ENCODE assay signal across 30 cellular contexts in the genomic region with DNA sequence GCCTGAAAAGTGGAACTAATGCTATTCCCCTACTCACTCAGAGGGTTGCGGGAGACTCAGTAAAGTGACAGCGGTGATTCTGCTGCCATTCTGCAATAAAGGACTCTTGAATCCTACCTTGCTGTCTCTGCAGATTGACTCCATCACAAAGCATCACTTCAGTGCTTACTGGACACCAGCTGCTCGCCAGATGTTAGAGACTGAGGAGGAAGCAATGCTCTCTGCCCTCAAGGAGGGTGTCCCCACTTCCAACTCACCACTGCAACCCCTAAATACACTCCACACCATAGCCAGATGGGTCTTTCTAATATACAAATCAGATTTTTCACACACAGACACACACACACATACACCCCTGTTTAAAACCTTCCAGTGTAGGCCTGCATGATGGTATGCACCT. TPM values are rescaled to one million over a fixed set of nuclear protein-coding genes. Genes with fewer than 3 reads are reported as not detected.
A peak's percentile ranks its signal among the peaks of the same experiment; 100 is the strongest.
DNase-seq lines count a peak whose midpoint lies in the region; ATAC-seq, FAIRE-seq and TF ChIP-seq lines count a peak whose summit lies in the region.
"Had no signal": no experiment of that assay in that cellular context is flagged by ENCODE, and none has a peak within 500 bp of the region (broad histone marks: within the 10 kb centered on the region; RNA-seq: fewer than 3 reads in every experiment).

No MANE protein-coding gene starts in this region.

- no peak overlapping the region for H3K23ac ChIP-seq in H9 (ENCODE audit: insufficient read length, low read depth, low read length)

- H3T11ph ChIP-seq in H9 (ENCODE audit: low read length): no peak overlapping the region

- intact Hi-C loops in kidney (cut with DNase I): no loop called here

- no peak overlapping the region for H3K4me2 ChIP-seq in H9 (ENCODE audit: insufficient read depth, insufficient read length, low read length)
- H3K4me2 ChIP-seq: BLaER1 treated with 17β-estradiol and CSF1 and Interleukin-3, amounts not matched to agents 10 nM and 100 nM; PC-9 had no signal

- no peak for FAIRE-seq in kidney (lab: Jason Lieb, UNC)
- FAIRE-seq: A204.1, GM12891, HepG2 had no signal

- no peaks in the 10 kb centered on the region for H3K4me1 ChIP-seq in H9 (ENCODE audit: insufficient read depth, low read length)
- H3K4me1 ChIP-seq in kidney (ENCODE audit: control insufficient read depth in 1 of 2, insufficient read depth in 1 of 2, low read depth in 1 of 2, low read length in 2 of 2): no peaks in the 10 kb centered on the region
- H3K4me1 ChIP-seq: SJSA1 had no signal

- no peak overlapping the region for H3K4me3 ChIP-seq in fibroblast of villous mesenchyme (ENCODE audit: low read depth, low read length)
- H3K4me3 ChIP-seq in kidney (ENCODE audit: low read length in 2 of 2): no peak overlapping the region
- H3K4me3 ChIP-seq: BLaER1 treated with 17β-estradiol and CSF1 and Interleukin-3, amounts not matched to agents 10 nM and 100 nM; PC-9; SJSA1 had no signal

- no peak overlapping the region for H3K9ac ChIP-seq in H9 (ENCODE audit: extremely low read depth, insufficient read length, low read length)
- H3K9ac ChIP-seq in kidney (ENCODE audit: low read length in 2 of 2): no peak overlapping the region
- H3K9ac ChIP-seq: BLaER1 treated with 17β-estradiol and CSF1 and Interleukin-3, amounts not matched to agents 10 nM and 100 nM had no signal

- ATAC-seq in SK-N-SH treated with all-trans-retinoic acid at 6 μM for 48 hours (no peak), GM21737 (IDR thresholded peaks at IDR 0.05; ENCODE audit: unreplicated experiment) (no peak)
- ATAC-seq: HepG2 had no signal

- H3K56ac ChIP-seq in H9 (ENCODE audit: insufficient read length, low read depth, low read length): no peak overlapping the region

- H3K36me3 ChIP-seq in kidney (ENCODE audit: control insufficient read depth in 1 of 2, insufficient read depth in 2 of 2, low read length in 2 of 2): no peaks in the 10 kb centered on the region
- H3K36me3 ChIP-seq: SJSA1 had no signal

- no peaks in the 10 kb centered on the region for H3K9me3 ChIP-seq in H9 (ENCODE audit: control insufficient read depth, low read depth, low read length)
- no peaks in the 10 kb centered on the region for H3K9me3 ChIP-seq in kidney (ENCODE audit: control insufficient read depth in 1 of 2, low read length in 2 of 2)
- H3K9me3 ChIP-seq: SJSA1 had no signal

- peak overlapping the region; percentile 75; the same call in 1 of the 2 replicates for H3K14ac ChIP-seq in H9 (ENCODE audit: insufficient read depth, low read length)

- no peak overlapping the region for H2AK5ac ChIP-seq in H9 (ENCODE audit: insufficient read length, low read length)

- H3K4me1 Mint-ChIP-seq in H9: peaks cover 10 to 27% of the 10 kb centered on the region in 2 experiments; a peak in 3 of 4 replicates

- peaks cover 0 to 3% of the 10 kb centered on the region in 2 experiments; a peak in 1 of 5 replicates for H3K9me3 Mint-ChIP-seq in H9

- no peaks in the 10 kb centered on the region for H3K23me2 ChIP-seq in H9 (ENCODE audit: insufficient read length, low read depth, low read length, poor library complexity, severe bottlenecking)

- no peak overlapping the region for H2BK120ac ChIP-seq in H9 (ENCODE audit: low read depth, low read length, poor library complexity, severe bottlenecking)

- no peak overlapping the region for H3K18ac ChIP-seq in H9 (ENCODE audit: insufficient read length, low read depth, low read length)

- no peak overlapping the region for H3K27ac Mint-ChIP-seq in H9

- peaks cover 11% of the 10 kb centered on the region; the same call in 1 of the 2 replicates for H3K27me3 Mint-ChIP-seq in H9 (ENCODE audit: low read depth)
- H3K27me3 Mint-ChIP-seq: CD4-positive, alpha-beta memory T cell had no signal

- H3K27ac ChIP-seq in H9 (ENCODE audit: insufficient read length, low read depth, low read length): no peak overlapping the region
- H3K27ac ChIP-seq in temporal lobe (ENCODE audit: low read depth, low read length): peak overlapping the region; percentile 40
- no peak overlapping the region for H3K27ac ChIP-seq in kidney (ENCODE audit: low read depth in 2 of 2, low read length in 2 of 2)
- H3K27ac ChIP-seq: BLaER1 treated with 17β-estradiol and CSF1 and Interleukin-3, amounts not matched to agents 10 nM and 100 nM; PC-9; SJSA1 had no signal

- no peaks in the 10 kb centered on the region for H3K79me2 ChIP-seq in H9 (ENCODE audit: insufficient read depth, low read length)

- no peaks in the 10 kb centered on the region for H3K79me1 ChIP-seq in H9 (ENCODE audit: insufficient read depth, low read depth, low read length, poor library complexity, severe bottlenecking)

- no peak overlapping the region for H4K91ac ChIP-seq in H9 (ENCODE audit: insufficient read length, low read depth, low read length)

- H2BK5ac ChIP-seq in H9 (ENCODE audit: insufficient read length, low read length): no peak overlapping the region

- H2BK15ac ChIP-seq in H9 (ENCODE audit: low read depth, low read length): no peak overlapping the region

- H3K27me3 ChIP-seq in H9 (ENCODE audit: insufficient read depth, low read length): no peaks in the 10 kb centered on the region
- H3K27me3 ChIP-seq: BLaER1 treated with 17β-estradiol and CSF1 and Interleukin-3, amounts not matched to agents 10 nM and 100 nM; SJSA1 had no signal

- no peaks in the 10 kb centered on the region for H4K20me1 ChIP-seq in H9 (ENCODE audit: control insufficient read depth, insufficient read depth, insufficient read length)

- TF ChIP-seq CTCF in H9 (conservative IDR thresholded peaks at IDR 0.05) (no peak), fibroblast of villous mesenchyme (IDR thresholded peaks at IDR 0.05; ENCODE audit: insufficient read depth, low read depth, low read length) (no peak), kidney (IDR thresholded peaks at IDR 0.05; ENCODE audit: borderline replicate concordance, extremely low read depth, insufficient read depth) (no peak)

- no peak overlapping the region for H2BK12ac ChIP-seq in H9 (ENCODE audit: insufficient read length, low read depth, low read length)

- H3K4me3 Mint-ChIP-seq in H9: no peak overlapping the region
- H3K4me3 Mint-ChIP-seq: CD4-positive, alpha-beta memory T cell had no signal

- no peak overlapping the region for H4K5ac ChIP-seq in H9 (ENCODE audit: insufficient read length, low read depth, low read length)

- no peak overlapping the region for H2BK20ac ChIP-seq in H9 (ENCODE audit: low read depth, low read length, poor library complexity, severe bottlenecking)

- no peak for DNase-seq in H9
- DNase-seq in fibroblast of villous mesenchyme (ENCODE audit: low read depth): peak; percentile 24
- DNase-seq in H4 (ENCODE audit: low spot score): no peak
- no peak for DNase-seq in kidney
- DNase-seq: AML-193; CD4-positive, alpha-beta memory T cell; COR-L47; DMS79; EL; GDM1; GOT3; Karpas-422; NCI-H1092 treated with DMSO at 0.1 percent for 48 hours; NCI-H1436; NCI-H187 treated with DMSO at 0.1 percent for 48 hours; NCI-H446; NCI-H526; NCI-H82; NK-92 treated with Interleukin-12 subunit alpha and Interleukin-12 subunit beta, amount 100 ng/mL, for 24 hours; PC-9; Right ventricle myocardium superior; RPMI8226 had no signal

- no peak overlapping the region for H2AFZ ChIP-seq in H9 (ENCODE audit: low read length)
- H2AFZ ChIP-seq: PC-9 had no signal

- no CpG with 5 or more reads among the region's 3 CpGs for WGBS in H9 (ENCODE audit: extremely low coverage, insufficient read length, low lambda C conversion rate)

- H3K36me3 Mint-ChIP-seq in H9 (ENCODE audit: insufficient read depth in 1 of 3, low read depth in 3 of 3): no peaks in the 10 kb centered on the region

- no peak overlapping the region for H3K4ac ChIP-seq in H9 (ENCODE audit: low read depth, low read length)

- H4K8ac ChIP-seq in H9 (replicated peaks; ENCODE audit: insufficient read length, low read depth, low read length): no peak overlapping the region

TF ChIP-seq in SK-N-SH treated with all-trans-retinoic acid at 6 μM for 48 hours, 23 proteins besides CTCF, POLR2A, EP300 and RAD21:
- TF ChIP-seq GLIS3 (CRISPR knock-in tag; IDR thresholded peaks at IDR 0.05): no peak
- 0 out of 2 replicates have a peak, but pooled peaks have one; percentile 17 for TF ChIP-seq TCF4 (CRISPR knock-in tag; IDR thresholded peaks at IDR 0.05; ENCODE audit: borderline replicate concordance)

RNA-seq across cellular contexts. Expression of gene TTLL11, which starts 21.4 kb away (rescaled TPM):
- total RNA-seq in H9 (2021): 1.5 and 1.9 TPM in 2 replicates
- 4.3 and 4.8 TPM in 2 replicates for total RNA-seq in fibroblast of villous mesenchyme
- 13.3 TPM for total RNA-seq in temporal lobe
- total RNA-seq in H4 (2014; rRNA removed; shearing (Covaris generic)): 1.2 and 2.0 TPM in 2 replicates
- total RNA-seq in kidney: 10.0 TPM
- 2.3 TPM for polyA plus RNA-seq in kidney (ENCODE audit: insufficient read depth, low read depth, low replicate concordance)
